13 cellular contexts compared by ENCODE assay signal in the genomic region with DNA sequence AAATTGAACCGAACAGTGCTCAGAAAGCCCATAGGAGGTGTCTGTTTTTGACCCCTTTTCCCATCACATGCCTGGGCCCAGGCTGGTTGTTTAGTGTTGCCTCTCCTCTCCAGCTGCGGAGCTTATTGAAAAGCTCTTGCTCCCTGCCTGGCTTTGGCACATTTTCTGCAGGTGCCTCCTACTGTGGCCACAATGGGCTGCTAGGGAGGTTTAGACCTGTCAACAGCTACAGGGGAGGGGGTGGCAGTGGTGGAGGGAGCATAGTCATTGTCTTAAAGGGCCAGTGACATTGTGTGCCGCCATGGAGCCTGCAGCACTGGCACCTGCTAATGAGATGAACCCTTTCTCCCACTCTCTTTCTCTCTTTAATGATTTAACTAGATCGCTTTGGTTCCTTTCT. TPM values are rescaled to one million over a fixed set of nuclear protein-coding genes. Genes with fewer than 3 reads are reported as not detected.
DNase-seq lines count a peak whose midpoint lies in the region; ATAC-seq, FAIRE-seq and TF ChIP-seq lines count a peak whose summit lies in the region.
"Had no signal": no experiment of that assay in that cellular context is flagged by ENCODE, and none has a peak within 500 bp of the region (broad histone marks: within the 10 kb centered on the region; RNA-seq: fewer than 3 reads in every experiment).

No MANE protein-coding gene starts in this region.

- ATAC-seq in left cardiac atrium, result peak; percentile 62 to 64

- intact Hi-C loops in left cardiac atrium (cut with DNase I), result no loop called here

- FAIRE-seq in GM12892 (lab: Jason Lieb, UNC), result no peak
- FAIRE-seq: frontal cortex, keratinocyte had no signal

- DNase-seq in A172 (ENCODE audit: low spot score), result peak; percentile 7
- peak; percentile 52 for DNase-seq in NCI-H1092 (lab: John Stamatoyannopoulos, UW)
- peak; percentile 73 for DNase-seq in NCI-H510A treated with DMSO at 0.1 percent for 48 hours (lab: John Stamatoyannopoulos, UW)
- no peak for DNase-seq in left cardiac atrium
- DNase-seq in mucosa of gallbladder (ENCODE audit: low spot score), result no peak
- DNase-seq in stimulated activated CD4-positive, alpha-beta T cell treated with anti-CD3 and anti-CD28 coated beads, Interleukin-2, amount 100 ng/mL, for 24 hours, result no peak
- DNase-seq in GM12892 (ENCODE audit: insufficient read length), result no peak
- no peak for DNase-seq in NOMO-1 treated with DMSO at 0.1 percent for 48 hours (lab: John Stamatoyannopoulos, UW; ENCODE audit: unreplicated experiment)
- DNase-seq: MM.1S, SW 1271 had no signal

- TF ChIP-seq POLR2A in GM12892 (IDR thresholded peaks at IDR 0.05; ENCODE audit: low read depth, low read length), result no peak

RNA-seq across cellular contexts. Expression of a gene that starts 13.2 kb away (rescaled TPM):
- 0.07 and 0.22 TPM in 2 replicates for total RNA-seq in A172 (2014; rRNA removed; shearing (Covaris generic))
- total RNA-seq in left cardiac atrium (under 1 TPM in 1 of 2 donors, not detected in 1; 0.34 TPM), mucosa of gallbladder (0.20 TPM)
- polyA plus RNA-seq in GM12892 (2012; ENCODE audit: missing spikeins), result not detected
- total RNA-seq: OCI-LY7 had no signal

Comparison
In these comparisons a context has a peak if more than half of its experiments do, and no peak if none do; other contexts are left out.
1. DNase-seq: peak in A172 (single experiment), NCI-H1092 (single experiment) and NCI-H510A treated with DMSO at 0.1 percent for 48 hours (single experiment); none in left cardiac atrium (single experiment), mucosa of gallbladder (single experiment), stimulated activated CD4-positive, alpha-beta T cell treated with anti-CD3 and anti-CD28 coated beads, Interleukin-2, amount 100 ng/mL, for 24 hours (0 of 2), GM12892 (single experiment) and NOMO-1 treated with DMSO at 0.1 percent for 48 hours (single experiment).